In genomic region chr12:64660237-64661018, GRCh38 we compare ENCODE assay signal across 11 cellular contexts. TPM values are rescaled to one million over a fixed set of nuclear protein-coding genes. Genes with fewer than 3 reads are reported as not detected.
DNase-seq lines count a peak whose midpoint lies in the region; ATAC-seq and TF ChIP-seq lines count a peak whose summit lies in the region.
"Had no signal": no experiment of that assay in that cellular context is flagged by ENCODE, and none has a peak within 500 bp of the region (broad histone marks: within the 10 kb centered on the region; RNA-seq: fewer than 3 reads in every experiment).

No MANE protein-coding gene starts in this region.

- CTCF ChIA-PET in CD8-positive, alpha-beta T cell (lab: Charles Lee): interaction anchor here (0.7 to 3.0 kb wide), 8 partner anchors 9 to 1942 kb away, joined by 3 to 14 read pairs (median 4); no protein-coding TSS in a partner anchor

- no peaks in the 10 kb centered on the region for H3K27me3 ChIP-seq in CD8-positive, alpha-beta T cell (ENCODE audit: insufficient read depth, low read length)
- H3K27me3 ChIP-seq: MG63 had no signal

- H3K4me3 Mint-ChIP-seq in CD8-positive, alpha-beta T cell: no peak overlapping the region
- peak overlapping the region; percentile 32 for H3K4me3 Mint-ChIP-seq in activated naive CD8-positive, alpha-beta T cell treated with anti-CD3 and anti-CD28 coated beads for 36 hours

- no peak for DNase-seq in CD8-positive, alpha-beta T cell
- no peak for DNase-seq in activated naive CD8-positive, alpha-beta T cell treated with anti-CD3 and anti-CD28 coated beads for 36 hours
- DNase-seq in SKM-1 treated with dmso at 0.1 percent for 144 hours (lab: John Stamatoyannopoulos, UW; ENCODE audit: unreplicated experiment) (no peak), HPDE6-E6E7 (ENCODE audit: extremely low spot score) (no peak), kidney glomerular epithelial cell (lab: John Stamatoyannopoulos, UW) (no peak)
- DNase-seq: DMS79, GM23248, MG63 had no signal

- H3K36me3 Mint-ChIP-seq in CD8-positive, alpha-beta T cell: peaks cover 45% of the 10 kb centered on the region
- H3K36me3 Mint-ChIP-seq in activated naive CD8-positive, alpha-beta T cell treated with anti-CD3 and anti-CD28 coated beads for 36 hours: peaks cover 27% of the 10 kb centered on the region

- intact Hi-C loops in CD8-positive, alpha-beta T cell (cut with DNase I, micrococcal nuclease): no loop called here

- no peaks in the 10 kb centered on the region for H3K9me3 Mint-ChIP-seq in CD8-positive, alpha-beta T cell
- peaks cover 2% of the 10 kb centered on the region for H3K9me3 Mint-ChIP-seq in activated naive CD8-positive, alpha-beta T cell treated with anti-CD3 and anti-CD28 coated beads for 36 hours

- no peaks in the 10 kb centered on the region for H3K27me3 Mint-ChIP-seq in CD8-positive, alpha-beta T cell (ENCODE audit: low read depth)
- H3K27me3 Mint-ChIP-seq in activated naive CD8-positive, alpha-beta T cell treated with anti-CD3 and anti-CD28 coated beads for 36 hours: no peaks in the 10 kb centered on the region

- no peaks in the 10 kb centered on the region for H3K9me3 ChIP-seq in CD8-positive, alpha-beta T cell (ENCODE audit: low read length)
- H3K9me3 ChIP-seq: MG63 had no signal

- TF ChIP-seq CTCF in CD8-positive, alpha-beta T cell (IDR thresholded peaks at IDR 0.05): no peak

- H3K4me1 ChIP-seq in CD8-positive, alpha-beta T cell (ENCODE audit: insufficient read depth, low read length): peaks cover 79% of the 10 kb centered on the region

- no peak overlapping the region for H3K27ac ChIP-seq in CD8-positive, alpha-beta T cell (ENCODE audit: low read depth, low read length)
- H3K27ac ChIP-seq: GM23248 had no signal

- peaks cover 4% of the 10 kb centered on the region for H3K36me3 ChIP-seq in CD8-positive, alpha-beta T cell (ENCODE audit: insufficient read depth, low read length)
- H3K36me3 ChIP-seq: MG63 had no signal

- ATAC-seq in CD8-positive, alpha-beta T cell: no peak
- ATAC-seq in GM19351 (IDR thresholded peaks at IDR 0.05; ENCODE audit: unreplicated experiment): peak; percentile 60
- peak; percentile 43 for ATAC-seq in HG03060 (IDR thresholded peaks at IDR 0.05; ENCODE audit: low read depth, unreplicated experiment)
- ATAC-seq in GM18498 (IDR thresholded peaks at IDR 0.05; ENCODE audit: unreplicated experiment): no peak

- peaks cover 86% of the 10 kb centered on the region for H3K4me1 Mint-ChIP-seq in CD8-positive, alpha-beta T cell (ENCODE audit: low read depth)
- peaks cover 73% of the 10 kb centered on the region for H3K4me1 Mint-ChIP-seq in activated naive CD8-positive, alpha-beta T cell treated with anti-CD3 and anti-CD28 coated beads for 36 hours

- H3K27ac Mint-ChIP-seq in CD8-positive, alpha-beta T cell: peak overlapping the region; percentile 83
- H3K27ac Mint-ChIP-seq in activated naive CD8-positive, alpha-beta T cell treated with anti-CD3 and anti-CD28 coated beads for 36 hours: peak overlapping the region; percentile 83

- POLR2A ChIA-PET in CD8-positive, alpha-beta T cell (lab: Charles Lee): interaction anchor here (0.6 to 1.2 kb wide), 3 partner anchors 8 to 23 kb away, joined by 3 to 4 read pairs (median 4); no protein-coding TSS in a partner anchor

- no peak overlapping the region for H3K4me3 ChIP-seq in CD8-positive, alpha-beta T cell (ENCODE audit: low read depth, low read length)
- H3K4me3 ChIP-seq: GM23248, MG63 had no signal

RNA-seq across cellular contexts. Expression of gene RASSF3, which starts 50.1 kb away (rescaled TPM):
- total RNA-seq in CD8-positive, alpha-beta T cell: 100 to 1,000 TPM; 109 to 118 TPM
- total RNA-seq in activated naive CD8-positive, alpha-beta T cell treated with anti-CD3 and anti-CD28 coated beads for 36 hours: 10 to 100 TPM; 48.0 to 51.0 TPM

Comparison
In these comparisons a context has a peak if more than half of its experiments do, and no peak if none do; other contexts are left out.
1. ATAC-seq: peak in GM19351 (single experiment) and HG03060 (single experiment); none in CD8-positive, alpha-beta T cell (single experiment) and GM18498 (single experiment).